ENCODE assay signal across 1 cellular context in the genomic region with DNA sequence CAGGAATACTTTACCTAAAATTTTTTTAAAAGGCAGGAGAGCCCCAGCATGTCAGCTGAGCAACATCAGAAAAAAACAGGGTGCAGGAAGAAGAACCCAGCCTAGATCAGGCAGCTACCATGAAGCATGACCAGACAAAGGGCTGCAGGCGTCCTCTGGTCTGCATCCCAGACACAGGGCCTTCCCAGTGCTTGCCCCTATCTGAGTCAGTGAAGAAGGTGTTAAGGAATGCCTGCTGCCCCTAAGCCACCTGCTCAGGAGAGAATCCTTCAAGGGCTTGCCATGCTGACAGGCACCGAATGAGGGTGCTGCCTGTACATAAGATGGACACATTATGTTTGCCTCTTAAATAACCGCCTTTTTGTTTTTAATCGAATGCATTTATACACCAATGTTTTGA.
TF ChIP-seq lines count a peak whose summit lies in the region.

No MANE protein-coding gene starts in this region.

TF ChIP-seq in WTC11, 78 proteins besides CTCF, POLR2A, EP300 and RAD21 (continued from another document):
- TF ChIP-seq, protein P1, sequence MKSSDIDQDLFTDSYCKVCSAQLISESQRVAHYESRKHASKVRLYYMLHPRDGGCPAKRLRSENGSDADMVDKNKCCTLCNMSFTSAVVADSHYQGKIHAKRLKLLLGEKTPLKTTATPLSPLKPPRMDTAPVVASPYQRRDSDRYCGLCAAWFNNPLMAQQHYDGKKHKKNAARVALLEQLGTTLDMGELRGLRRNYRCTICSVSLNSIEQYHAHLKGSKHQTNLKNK (CRISPR knock-in tag; IDR thresholded peaks at IDR 0.05): no peak
